27 cellular contexts compared by ENCODE assay signal in the genomic region with DNA sequence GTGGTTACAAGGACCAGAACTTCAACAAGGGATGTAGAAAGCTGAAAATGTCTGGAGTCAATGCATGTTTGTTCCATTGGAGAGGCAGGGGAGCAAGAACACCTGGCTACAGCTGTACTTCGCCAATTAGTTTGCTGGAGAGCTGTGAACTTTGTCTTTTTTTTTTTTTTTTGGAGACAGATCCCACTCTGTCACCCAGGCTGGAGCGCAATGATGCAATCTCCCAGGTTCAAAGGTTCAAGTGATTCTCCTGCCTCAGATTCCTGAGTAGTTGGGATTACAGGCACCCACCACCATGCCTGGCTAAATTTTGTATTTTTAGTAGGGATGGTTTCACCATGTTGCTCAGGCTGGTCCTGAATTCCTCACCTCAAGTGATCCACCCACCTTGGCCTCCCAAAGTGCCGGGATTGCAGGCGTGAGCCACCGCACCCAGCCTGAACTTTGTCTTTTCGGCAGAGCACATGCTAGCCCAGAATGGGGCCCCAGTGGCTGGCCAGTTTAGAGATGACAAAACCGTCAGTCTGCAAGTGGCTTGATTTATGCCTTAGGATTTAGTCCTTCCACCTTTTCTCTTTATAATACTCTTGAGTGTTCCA. TPM values are rescaled to one million over a fixed set of nuclear protein-coding genes. Genes with fewer than 3 reads are reported as not detected.
"Had no signal": no experiment of that assay in that cellular context is flagged by ENCODE, and none has a peak within 500 bp of the region (broad histone marks: within the 10 kb centered on the region; RNA-seq: fewer than 3 reads in every experiment).

No MANE protein-coding gene starts in this region.

- DNase-seq: dermis blood vessel endothelial cell; dorsolateral prefrontal cortex; effector CD4-positive, alpha-beta T cell; effector memory CD4-positive, alpha-beta T cell; esophagus squamous epithelium; foreskin fibroblast; foreskin melanocyte; gastrocnemius medialis; glutamatergic neuron; head of caudate nucleus; heart right ventricle; hippocampal formation; left cardiac atrium; left ventricle myocardium inferior; lower lobe of right lung; mesenchymal stem cell; mucosa of descending colon; naive B cell had no signal

- ATAC-seq: gastrocnemius medialis, heart right ventricle, left cardiac atrium, lower lobe of right lung, mucosa of descending colon had no signal

- H3K36me3 Mint-ChIP-seq: mesothelial cell of epicardium, naive B cell had no signal

- H3K4me1 ChIP-seq: esophagus squamous epithelium, gastrocnemius medialis, heart right ventricle, left ventricle myocardium inferior, lower lobe of right lung had no signal

- H3K9me3 Mint-ChIP-seq: mesothelial cell of epicardium had no signal

- H3K27ac Mint-ChIP-seq: mesothelial cell of epicardium, naive B cell had no signal

- H3K36me3 ChIP-seq: esophagus squamous epithelium, gastrocnemius medialis, heart right ventricle, left ventricle myocardium inferior, lower lobe of right lung had no signal

- H3K4me3 ChIP-seq: coronary artery, dorsolateral prefrontal cortex, esophagus squamous epithelium, gastrocnemius medialis, heart right ventricle, left ventricle myocardium inferior, lower lobe of right lung, mucosa of descending colon had no signal

- H3K4me1 Mint-ChIP-seq: naive B cell had no signal

- H3K27ac ChIP-seq: coronary artery, dorsolateral prefrontal cortex, esophagus squamous epithelium, gastrocnemius medialis, heart right ventricle, left ventricle myocardium inferior, lower lobe of right lung had no signal

- H3K9me3 ChIP-seq: esophagus squamous epithelium, gastrocnemius medialis, heart right ventricle, left ventricle myocardium inferior, lower lobe of right lung, mucosa of descending colon had no signal

- FAIRE-seq: colon, endothelial cell of umbilical vein, islet of Langerhans, keratinocyte had no signal

- H3K27me3 ChIP-seq: esophagus squamous epithelium, gastrocnemius medialis had no signal

- H3K4me3 Mint-ChIP-seq: mesothelial cell of epicardium, naive B cell had no signal

RNA-seq across cellular contexts. Expression of gene AVPR1A, which starts 55.5 kb away (rescaled TPM):
- total RNA-seq: endothelial cell of umbilical vein, glomerular endothelial cell, lung microvascular endothelial cell, myocyte had no signal
- polyA plus RNA-seq: endothelial cell of umbilical vein, keratinocyte had no signal
